ENCODE assay signal across 28 cellular contexts in the genomic region with DNA sequence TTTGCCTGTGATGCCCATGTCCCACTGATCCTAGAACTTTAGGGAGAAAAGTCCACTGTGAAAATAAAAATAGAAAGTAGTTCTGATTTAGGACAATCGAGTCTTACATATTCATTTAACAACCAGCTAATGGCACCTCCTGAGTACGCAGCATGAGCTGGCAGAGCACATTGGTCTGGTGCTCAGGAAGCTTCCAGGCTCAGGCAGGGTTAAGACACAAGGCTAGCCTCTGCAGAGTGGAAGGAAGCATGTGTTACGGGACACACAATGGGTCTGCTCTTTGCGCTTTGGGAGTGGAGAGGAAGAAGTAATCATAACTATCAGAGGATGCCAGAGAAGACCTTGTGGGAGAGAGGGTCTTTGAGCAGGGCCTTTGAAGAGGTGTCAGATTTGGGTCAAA. TPM values are rescaled to one million over a fixed set of nuclear protein-coding genes. Genes with fewer than 3 reads are reported as not detected.
"Had no signal": no experiment of that assay in that cellular context is flagged by ENCODE, and none has a peak within 500 bp of the region (broad histone marks: within the 10 kb centered on the region; RNA-seq: fewer than 3 reads in every experiment).

No MANE protein-coding gene starts in this region.

- H3K4me3 ChIP-seq: esophagus squamous epithelium, gastroesophageal sphincter, heart left ventricle, lower lobe of right lung, sigmoid colon, smooth muscle cell, uterus had no signal

- H3K27ac Mint-ChIP-seq: activated CD4-positive, alpha-beta memory T cell treated with anti-CD3 and anti-CD28 coated beads for 36 hours; activated naive CD4-positive, alpha-beta T cell treated with anti-CD3 and anti-CD28 coated beads, Interleukin-2, amount 50 U/mL, for 24 hours; mesothelial cell of epicardium; naive thymus-derived CD8-positive, alpha-beta T cell; stimulated activated naive B cell treated with anti-CD40 and anti-IgM and Interleukin-4, amounts not matched to agents 10 μg/mL and 1 μg/mL and 100 μg/mL, for 72 hours; T-helper 17 cell had no signal

- H3K27me3 ChIP-seq: uterus had no signal

- H3K9me3 ChIP-seq: esophagus squamous epithelium, gastroesophageal sphincter, heart left ventricle, lower lobe of right lung, sigmoid colon, uterus had no signal

- DNase-seq: activated CD4-positive, alpha-beta memory T cell treated with anti-CD3 and anti-CD28 coated beads for 36 hours; activated CD4-positive, alpha-beta T cell treated with anti-CD3 and anti-CD28 coated beads for 48 hours; activated CD4-positive, CD25-positive, alpha-beta regulatory T cell; activated effector memory CD4-positive, alpha-beta T cell treated with anti-CD3 and anti-CD28 coated beads, Interleukin-2, amount 50 U/mL, for 16 hours; aorta; brain microvascular endothelial cell; esophagus squamous epithelium; heart left ventricle; left cardiac atrium; lower lobe of right lung; naive thymus-derived CD8-positive, alpha-beta T cell; occipital lobe; sigmoid colon; stimulated activated CD4-positive, alpha-beta T cell treated with anti-CD3 and anti-CD28 coated beads, Interleukin-15, amount 100 ng/mL, for 24 hours; stimulated activated CD8-positive, alpha-beta memory T cell treated with anti-CD3 and anti-CD28 coated beads, Interleukin-4, amount 100 ng/mL, for 48 hours; stimulated activated naive B cell treated with anti-CD40 and anti-IgM and Interleukin-4, amounts not matched to agents 10 μg/mL and 1 μg/mL and 100 μg/mL, for 72 hours; SW 1271; T-helper 17 cell; trophoblast cell; uterus had no signal

- H3K4me1 ChIP-seq: lower lobe of right lung, uterus had no signal

- ATAC-seq: gastroesophageal sphincter; heart left ventricle; left cardiac atrium; lower lobe of right lung; naive thymus-derived CD8-positive, alpha-beta T cell; stimulated activated naive B cell treated with anti-CD40 and anti-IgM and Interleukin-4, amounts not matched to agents 10 μg/mL and 1 μg/mL and 100 μg/mL, for 72 hours; T-helper 17 cell had no signal

- H3K27ac ChIP-seq: brain microvascular endothelial cell, esophagus squamous epithelium, heart left ventricle, lower lobe of right lung, uterus had no signal

- H3K4me1 Mint-ChIP-seq: activated naive CD4-positive, alpha-beta T cell treated with anti-CD3 and anti-CD28 coated beads, Interleukin-2, amount 50 U/mL, for 24 hours; naive thymus-derived CD8-positive, alpha-beta T cell had no signal

- H3K4me3 Mint-ChIP-seq: activated CD4-positive, alpha-beta memory T cell treated with anti-CD3 and anti-CD28 coated beads for 36 hours; activated naive CD4-positive, alpha-beta T cell treated with anti-CD3 and anti-CD28 coated beads, Interleukin-2, amount 50 U/mL, for 24 hours; mesothelial cell of epicardium; naive thymus-derived CD8-positive, alpha-beta T cell; stimulated activated naive B cell treated with anti-CD40 and anti-IgM and Interleukin-4, amounts not matched to agents 10 μg/mL and 1 μg/mL and 100 μg/mL, for 72 hours; T-helper 17 cell had no signal

- FAIRE-seq: colon, islet of Langerhans had no signal

- H3K9me3 Mint-ChIP-seq: activated CD4-positive, alpha-beta memory T cell treated with anti-CD3 and anti-CD28 coated beads for 36 hours; activated naive CD4-positive, alpha-beta T cell treated with anti-CD3 and anti-CD28 coated beads, Interleukin-2, amount 50 U/mL, for 24 hours; mesothelial cell of epicardium; naive thymus-derived CD8-positive, alpha-beta T cell; stimulated activated naive B cell treated with anti-CD40 and anti-IgM and Interleukin-4, amounts not matched to agents 10 μg/mL and 1 μg/mL and 100 μg/mL, for 72 hours had no signal

- H3K36me3 ChIP-seq: brain microvascular endothelial cell, esophagus squamous epithelium, gastroesophageal sphincter, heart left ventricle, lower lobe of right lung, sigmoid colon, uterus had no signal

- H3K4me2 ChIP-seq: smooth muscle cell had no signal

- H3K36me3 Mint-ChIP-seq: activated CD4-positive, alpha-beta memory T cell treated with anti-CD3 and anti-CD28 coated beads for 36 hours; activated naive CD4-positive, alpha-beta T cell treated with anti-CD3 and anti-CD28 coated beads, Interleukin-2, amount 50 U/mL, for 24 hours; mesothelial cell of epicardium; naive thymus-derived CD8-positive, alpha-beta T cell; stimulated activated naive B cell treated with anti-CD40 and anti-IgM and Interleukin-4, amounts not matched to agents 10 μg/mL and 1 μg/mL and 100 μg/mL, for 72 hours had no signal

RNA-seq across cellular contexts. Expression of gene KLHDC8A, which starts 4.2 kb away (rescaled TPM):
- total RNA-seq: activated CD4-positive, alpha-beta memory T cell treated with anti-CD3 and anti-CD28 coated beads for 36 hours; dermis microvascular lymphatic vessel endothelial cell; naive thymus-derived CD8-positive, alpha-beta T cell; renal cortical epithelial cell; smooth muscle cell; T-helper 17 cell had no signal
- polyA plus RNA-seq: aorta; naive thymus-derived CD8-positive, alpha-beta T cell had no signal
